ENCODE assay signal across 1 cellular context in the genomic region with DNA sequence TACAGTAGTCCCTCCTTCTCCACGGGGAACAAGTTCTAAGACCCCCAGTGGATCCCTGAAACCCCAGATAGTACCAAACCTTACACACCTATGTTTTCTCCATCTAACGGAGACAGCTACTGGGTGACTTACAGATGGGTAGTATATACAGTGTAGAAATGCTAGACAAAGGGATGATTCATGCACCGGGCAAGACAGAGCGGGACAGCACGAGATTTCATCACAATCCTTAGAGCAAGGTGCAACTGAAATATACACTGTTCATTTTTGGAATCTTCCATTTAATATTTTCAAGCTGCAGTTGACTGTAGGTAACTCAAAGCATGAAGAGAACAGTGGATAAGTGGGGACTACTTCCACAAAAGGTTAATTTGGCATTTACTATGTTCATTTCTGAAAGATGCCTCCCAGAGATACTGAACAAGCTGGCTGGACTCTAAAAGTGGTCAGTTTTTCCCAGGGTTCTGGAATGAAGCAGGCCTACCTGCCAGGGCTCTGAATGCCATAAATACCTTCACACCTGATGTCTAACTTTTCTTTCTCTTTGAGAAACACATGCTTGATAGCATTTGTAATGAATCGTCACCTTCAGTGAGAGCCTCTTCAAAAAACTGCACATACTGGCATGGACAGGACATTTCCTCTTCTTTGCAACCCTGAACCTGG.
TF ChIP-seq lines count a peak whose summit lies in the region.

No MANE protein-coding gene starts in this region.

TF ChIP-seq in HepG2, 621 proteins besides CTCF, POLR2A, EP300 and RAD21 (continued from another document and continues in another):
- TF ChIP-seq ZHX2 (IDR thresholded peaks at IDR 0.05; ENCODE audit: low read depth) (no peak), ZHX2 (CRISPR knock-in tag; IDR thresholded peaks at IDR 0.05; ENCODE audit: borderline replicate concordance) (no peak), FOXJ3 (CRISPR knock-in tag; IDR thresholded peaks at IDR 0.05; ENCODE audit: borderline replicate concordance) (peak; percentile 61; the same call in 1 of the 2 replicates), PRDM10 (CRISPR knock-in tag; IDR thresholded peaks at IDR 0.05; ENCODE audit: low read depth) (peak; percentile 84), HES4 (CRISPR knock-in tag; IDR thresholded peaks at IDR 0.05; ENCODE audit: borderline replicate concordance) (no peak), SOX6 (IDR thresholded peaks at IDR 0.05) (no peak), SOX6 (CRISPR knock-in tag; IDR thresholded peaks at IDR 0.05) (peak; percentile 86), GFI1 (CRISPR knock-in tag; IDR thresholded peaks at IDR 0.05; ENCODE audit: borderline replicate concordance) (peak; percentile 25; the same call in 1 of the 2 replicates), ZNF3 (CRISPR knock-in tag; IDR thresholded peaks at IDR 0.05) (peak; percentile 95), HNF4A (CRISPR knock-in tag; IDR thresholded peaks at IDR 0.05) (peak; percentile 81), HMG20A (CRISPR knock-in tag; IDR thresholded peaks at IDR 0.05; ENCODE audit: borderline replicate concordance) (peak; percentile 23; the same call in 1 of the 2 replicates), ZNF589 (CRISPR knock-in tag; conservative IDR thresholded peaks at IDR 0.05) (no peak), SOX13 (IDR thresholded peaks at IDR 0.05) (peak; percentile 66), SOX13 (CRISPR knock-in tag; conservative IDR thresholded peaks at IDR 0.05 in 1 of 2, IDR thresholded peaks at IDR 0.05 in 1 of 2) (peak in 1 of 2 experiments; percentile 84; a peak in 2 of 4 replicates), PAWR (CRISPR knock-in tag; IDR thresholded peaks at IDR 0.05; ENCODE audit: borderline replicate concordance) (no peak), ZNF607 (CRISPR knock-in tag; IDR thresholded peaks at IDR 0.05; ENCODE audit: borderline replicate concordance) (no peak), CEBPB (IDR thresholded peaks at IDR 0.05; ENCODE audit: borderline replicate concordance, low read depth, low read length) (peak; percentile 92), AHDC1 (CRISPR knock-in tag; IDR thresholded peaks at IDR 0.05; ENCODE audit: borderline replicate concordance) (0 out of 2 replicates have a peak, but pooled peaks have one; percentile 20), ZNF121 (CRISPR knock-in tag; IDR thresholded peaks at IDR 0.05) (peak; percentile 83), NCOR1 (IDR thresholded peaks at IDR 0.05; ENCODE audit: borderline replicate concordance, low read length) (0 out of 2 replicates have a peak, but pooled peaks have one; percentile 41), MAZ (IDR thresholded peaks at IDR 0.05; ENCODE audit: borderline replicate concordance, low read depth, low read length) (no peak), MAZ (CRISPR knock-in tag; IDR thresholded peaks at IDR 0.05; ENCODE audit: low read depth) (0 out of 2 replicates have a peak, but pooled peaks have one; percentile 1), RXRA (CRISPR knock-in tag; IDR thresholded peaks at IDR 0.05) (no peak), NR1H2 (CRISPR knock-in tag; IDR thresholded peaks at IDR 0.05; ENCODE audit: borderline replicate concordance, low read depth) (no peak), HDAC1 (CRISPR knock-in tag; IDR thresholded peaks at IDR 0.05) (peak; percentile 55; the same call in 1 of the 2 replicates), HDAC2 (CRISPR knock-in tag; IDR thresholded peaks at IDR 0.05) (peak; percentile 52), FOSL2 (CRISPR knock-in tag; IDR thresholded peaks at IDR 0.05) (peak; percentile 96), CEBPG (CRISPR knock-in tag; IDR thresholded peaks at IDR 0.05) (peak; percentile 88), ZNF740 (CRISPR knock-in tag; IDR thresholded peaks at IDR 0.05) (no peak), HNRNPH1 (optimal IDR thresholded peaks at IDR 0.05; ENCODE audit: low read depth, low read length) (no peak), SOX5 (CRISPR knock-in tag; IDR thresholded peaks at IDR 0.05; ENCODE audit: borderline replicate concordance) (peak; percentile 84), CHCHD3 (CRISPR knock-in tag; IDR thresholded peaks at IDR 0.05) (no peak), ZNF317 (CRISPR knock-in tag; IDR thresholded peaks at IDR 0.05) (no peak)
- TF ChIP-seq, protein P1, sequence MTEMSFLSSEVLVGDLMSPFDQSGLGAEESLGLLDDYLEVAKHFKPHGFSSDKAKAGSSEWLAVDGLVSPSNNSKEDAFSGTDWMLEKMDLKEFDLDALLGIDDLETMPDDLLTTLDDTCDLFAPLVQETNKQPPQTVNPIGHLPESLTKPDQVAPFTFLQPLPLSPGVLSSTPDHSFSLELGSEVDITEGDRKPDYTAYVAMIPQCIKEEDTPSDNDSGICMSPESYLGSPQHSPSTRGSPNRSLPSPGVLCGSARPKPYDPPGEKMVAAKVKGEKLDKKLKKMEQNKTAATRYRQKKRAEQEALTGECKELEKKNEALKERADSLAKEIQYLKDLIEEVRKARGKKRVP (CRISPR knock-in tag; IDR thresholded peaks at IDR 0.05): peak in 1 of 2 experiments; percentile 62; a peak in 2 of 4 replicates
- TF ChIP-seq, protein P2, sequence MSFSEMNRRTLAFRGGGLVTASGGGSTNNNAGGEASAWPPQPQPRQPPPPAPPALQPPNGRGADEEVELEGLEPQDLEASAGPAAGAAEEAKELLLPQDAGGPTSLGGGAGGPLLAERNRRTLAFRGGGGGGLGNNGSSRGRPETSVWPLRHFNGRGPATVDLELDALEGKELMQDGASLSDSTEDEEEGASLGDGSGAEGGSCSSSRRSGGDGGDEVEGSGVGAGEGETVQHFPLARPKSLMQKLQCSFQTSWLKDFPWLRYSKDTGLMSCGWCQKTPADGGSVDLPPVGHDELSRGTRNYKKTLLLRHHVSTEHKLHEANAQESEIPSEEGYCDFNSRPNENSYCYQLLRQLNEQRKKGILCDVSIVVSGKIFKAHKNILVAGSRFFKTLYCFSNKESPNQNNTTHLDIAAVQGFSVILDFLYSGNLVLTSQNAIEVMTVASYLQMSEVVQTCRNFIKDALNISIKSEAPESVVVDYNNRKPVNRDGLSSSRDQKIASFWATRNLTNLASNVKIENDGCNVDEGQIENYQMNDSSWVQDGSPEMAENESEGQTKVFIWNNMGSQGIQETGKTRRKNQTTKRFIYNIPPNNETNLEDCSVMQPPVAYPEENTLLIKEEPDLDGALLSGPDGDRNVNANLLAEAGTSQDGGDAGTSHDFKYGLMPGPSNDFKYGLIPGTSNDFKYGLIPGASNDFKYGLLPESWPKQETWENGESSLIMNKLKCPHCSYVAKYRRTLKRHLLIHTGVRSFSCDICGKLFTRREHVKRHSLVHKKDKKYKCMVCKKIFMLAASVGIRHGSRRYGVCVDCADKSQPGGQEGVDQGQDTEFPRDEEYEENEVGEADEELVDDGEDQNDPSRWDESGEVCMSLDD (CRISPR knock-in tag; IDR thresholded peaks at IDR 0.05; ENCODE audit: borderline replicate concordance): no peak
